Comparison of ENCODE assay signal across 8 cellular contexts in the genomic region with DNA sequence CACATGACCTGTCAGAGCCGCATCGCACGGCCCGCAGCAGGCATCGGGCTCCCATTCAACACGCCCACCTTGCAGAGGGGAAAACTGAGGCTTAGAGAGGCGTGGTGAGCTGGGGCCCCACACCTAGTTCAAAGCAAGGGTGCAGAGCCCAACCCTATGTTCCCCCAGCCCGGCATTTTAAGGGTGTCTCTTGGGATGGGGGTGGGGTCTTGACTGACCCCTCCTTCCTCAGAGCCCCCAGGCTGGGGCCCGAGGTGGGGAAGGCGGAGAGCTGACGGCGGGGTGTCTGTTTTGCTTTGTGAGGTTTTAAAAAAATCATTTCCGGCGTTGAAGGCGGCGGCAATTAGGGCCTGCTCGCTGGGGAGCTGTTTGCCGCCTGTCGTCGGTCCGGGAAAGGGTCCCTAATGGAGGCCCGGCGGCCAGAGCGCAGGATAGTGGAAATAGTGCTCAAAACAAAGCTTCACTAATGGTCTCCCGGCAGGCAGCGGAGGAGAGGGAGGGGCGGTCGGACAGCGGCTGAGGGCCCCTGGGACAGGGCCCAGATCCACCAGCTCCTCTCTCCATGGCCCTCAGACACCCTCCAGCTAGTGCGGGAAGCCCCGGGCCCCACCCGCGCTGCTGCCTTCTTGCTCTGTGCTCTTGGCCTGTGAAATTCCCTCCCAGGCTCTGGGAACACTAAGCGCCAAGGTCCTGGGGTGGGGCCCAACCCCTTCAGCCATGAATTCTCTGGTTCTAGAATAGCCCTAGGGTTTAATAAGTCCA. TPM values are rescaled to one million over a fixed set of nuclear protein-coding genes. Genes with fewer than 3 reads are reported as not detected.
DNase-seq lines count a peak whose midpoint lies in the region; ATAC-seq and TF ChIP-seq lines count a peak whose summit lies in the region.

No MANE protein-coding gene starts in this region.

- H3K27ac ChIP-seq in heart right ventricle (peak overlapping the region in 3 of 10 donors; percentile 14 to 44 (median 17)), MM.1S (ENCODE audit: low read length) (no peak overlapping the region)

- H3K36me3 ChIP-seq in heart right ventricle (no peaks in the 10 kb centered on the region), MM.1S (replicated peaks; ENCODE audit: insufficient read depth, low read length) (no peaks in the 10 kb centered on the region)

- intact Hi-C loops in heart right ventricle (cut with DNase I), result no loop called here
- intact Hi-C loops in sciatic nerve (cut with DNase I), result no loop called here

- H3K27ac Mint-ChIP-seq in T-helper 17 cell, result peak overlapping the region; percentile 45

- WGBS in heart right ventricle, 2 donors, result 10 to 11% methylated on average over 34 of the region's 34 CpGs

- ATAC-seq in T-helper 17 cell (no peak), heart right ventricle (peak in 7 of 8 donors; percentile 10 to 43 (median 39)), sciatic nerve (peak; percentile 41), GM18858 (IDR thresholded peaks at IDR 0.05; ENCODE audit: unreplicated experiment) (no peak), GM19455 (IDR thresholded peaks at IDR 0.05; ENCODE audit: unreplicated experiment) (no peak)

- H3K4me3 ChIP-seq in heart right ventricle (peak overlapping the region in 7 of 10 donors; percentile 22 to 44 (median 25)), MM.1S (ENCODE audit: low read length) (no peak overlapping the region)

- DNase-seq in HEK293T (ENCODE audit: extremely low spot score), result peak; percentile 38
- no peak for DNase-seq in T-helper 17 cell
- DNase-seq in heart right ventricle, result no peak
- DNase-seq in sciatic nerve (ENCODE audit: low spot score), result no peak
- DNase-seq in MM.1S, result no peak
- no peak for DNase-seq in GM10248 (ENCODE audit: extremely low spot score)

- H3K9me3 ChIP-seq in T-helper 17 cell (ENCODE audit: control insufficient read depth, low read length, poor library complexity, severe bottlenecking) (no peaks in the 10 kb centered on the region), heart right ventricle (no peaks in the 10 kb centered on the region), MM.1S (replicated peaks; ENCODE audit: insufficient read depth, low read length) (no peaks in the 10 kb centered on the region)

- H3K27me3 ChIP-seq in heart right ventricle (peaks cover 0 to 98% (median 72%) of the 10 kb centered on the region in 7 donors), MM.1S (replicated peaks; ENCODE audit: insufficient read depth, low read length) (peaks cover 62% of the 10 kb centered on the region)

- no peak overlapping the region for H3K4me2 ChIP-seq in MM.1S (ENCODE audit: low read depth, low read length)

- peaks cover 80% of the 10 kb centered on the region for H3K27me3 Mint-ChIP-seq in T-helper 17 cell

- H2AFZ ChIP-seq in MM.1S (ENCODE audit: low read length), result no peak overlapping the region

- H3F3A ChIP-seq in MM.1S (ENCODE audit: insufficient read depth, low read length), result no peaks in the 10 kb centered on the region

- no peak for TF ChIP-seq CTCF in heart right ventricle (IDR thresholded peaks at IDR 0.05)
- TF ChIP-seq CTCF in MM.1S (IDR thresholded peaks at IDR 0.05; ENCODE audit: low read length), result no peak
- TF ChIP-seq CTCF in GM10248 (IDR thresholded peaks at IDR 0.05; ENCODE audit: control extremely low read depth, extremely low read depth, low read depth, missing control alignments), result no peak

- H4K20me1 ChIP-seq in MM.1S (ENCODE audit: insufficient read depth, low read length), result no peaks in the 10 kb centered on the region

- CTCF ChIA-PET in HEK293T (lab: Yijun Ruan, JAX) (interaction anchor here (1.0 kb wide), 1 partner anchor 79 kb away, joined by 3 read pairs; no protein-coding TSS in a partner anchor), GM10248 (lab: Yijun Ruan, JAX) (interaction anchor here (1.3 kb wide), 1 partner anchor 13 kb away, joined by 4 read pairs; no protein-coding TSS in a partner anchor)

- H3K9me2 ChIP-seq in MM.1S (replicated peaks; ENCODE audit: insufficient read depth, low read length), result no peaks in the 10 kb centered on the region

- no peaks in the 10 kb centered on the region for H3K79me2 ChIP-seq in MM.1S (ENCODE audit: low read length)

- peaks cover 6% of the 10 kb centered on the region for H3K36me3 Mint-ChIP-seq in T-helper 17 cell (ENCODE audit: low read depth)

- POLR2A ChIA-PET in HEK293T (lab: Yijun Ruan, JAX) (interaction anchor here (0.9 to 1.0 kb wide), 2 partner anchors 9 to 16 kb away, joined by 3 to 4 read pairs; no protein-coding TSS in a partner anchor), GM10248 (lab: Yijun Ruan, JAX) (no interaction called here)

- no peak overlapping the region for H3K9ac ChIP-seq in MM.1S (ENCODE audit: low read length)

- peaks cover 20% of the 10 kb centered on the region for H3K4me1 Mint-ChIP-seq in T-helper 17 cell

- peaks cover 0 to 18% (median 16%) of the 10 kb centered on the region in 9 donors for H3K4me1 ChIP-seq in heart right ventricle
- no peaks in the 10 kb centered on the region for H3K4me1 ChIP-seq in MM.1S (ENCODE audit: low read length)

- peak overlapping the region; percentile 79 for H3K4me3 Mint-ChIP-seq in T-helper 17 cell

TF ChIP-seq in HEK293T, 16 proteins besides CTCF, POLR2A, EP300 and RAD21:
- TF ChIP-seq HDGF (IDR thresholded peaks at IDR 0.05; ENCODE audit: borderline replicate concordance), result no peak
- no peak for TF ChIP-seq FOXA1 (IDR thresholded peaks at IDR 0.05)
- no peak for TF ChIP-seq ZNF384 (IDR thresholded peaks at IDR 0.05)
- TF ChIP-seq L3MBTL2 (conservative IDR thresholded peaks at IDR 0.05), result no peak
- no peak for TF ChIP-seq SUZ12 (IDR thresholded peaks at IDR 0.05)
- no peak for TF ChIP-seq ELF4 (IDR thresholded peaks at IDR 0.05)
- no peak for TF ChIP-seq NFRKB (IDR thresholded peaks at IDR 0.05)
- no peak for TF ChIP-seq LEF1 (IDR thresholded peaks at IDR 0.05; ENCODE audit: borderline replicate concordance)
- no peak for TF ChIP-seq CTBP1 (IDR thresholded peaks at IDR 0.05; ENCODE audit: borderline replicate concordance)
- TF ChIP-seq ARNT (IDR thresholded peaks at IDR 0.05), result no peak
- no peak for TF ChIP-seq BHLHE40 (IDR thresholded peaks at IDR 0.05; ENCODE audit: borderline replicate concordance)
- TF ChIP-seq TARDBP (IDR thresholded peaks at IDR 0.05), result no peak
- TF ChIP-seq, protein P1, sequence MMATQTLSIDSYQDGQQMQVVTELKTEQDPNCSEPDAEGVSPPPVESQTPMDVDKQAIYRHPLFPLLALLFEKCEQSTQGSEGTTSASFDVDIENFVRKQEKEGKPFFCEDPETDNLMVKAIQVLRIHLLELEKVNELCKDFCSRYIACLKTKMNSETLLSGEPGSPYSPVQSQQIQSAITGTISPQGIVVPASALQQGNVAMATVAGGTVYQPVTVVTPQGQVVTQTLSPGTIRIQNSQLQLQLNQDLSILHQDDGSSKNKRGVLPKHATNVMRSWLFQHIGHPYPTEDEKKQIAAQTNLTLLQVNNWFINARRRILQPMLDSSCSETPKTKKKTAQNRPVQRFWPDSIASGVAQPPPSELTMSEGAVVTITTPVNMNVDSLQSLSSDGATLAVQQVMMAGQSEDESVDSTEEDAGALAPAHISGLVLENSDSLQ (IDR thresholded peaks at IDR 0.05), result no peak
- no peak for TF ChIP-seq FOXK2 (IDR thresholded peaks at IDR 0.05)
- TF ChIP-seq FOXM1 (IDR thresholded peaks at IDR 0.05; ENCODE audit: borderline replicate concordance), result no peak
- TF ChIP-seq SP1 (IDR thresholded peaks at IDR 0.05), result no peak

RNA-seq across cellular contexts. Expression of gene VSTM2L, which starts 11.9 kb away (rescaled TPM):
- total RNA-seq in T-helper 17 cell (not detected), heart right ventricle (10 to 100 TPM in 5 of 10 donors, 1 to 10 TPM in 5; 1.8 to 17.2 (median 8.9) TPM), sciatic nerve (1.6 TPM)
- 10 to 100 TPM in 1 of 2 donors, 1 to 10 TPM in 1; 6.9 to 14.1 TPM for polyA plus RNA-seq in heart right ventricle

Comparison
In these comparisons a context has a peak if more than half of its experiments do, and no peak if none do; other contexts are left out.
1. ATAC-seq: peak in heart right ventricle (7 of 8) and sciatic nerve (single experiment); none in T-helper 17 cell (single experiment), GM18858 (single experiment) and GM19455 (single experiment).